Comparison of ENCODE assay signal across 8 cellular contexts in genomic region chr15:88468721-88469120, GRCh38. TPM values are rescaled to one million over a fixed set of nuclear protein-coding genes. Genes with fewer than 3 reads are reported as not detected.
DNase-seq lines count a peak whose midpoint lies in the region; ATAC-seq and TF ChIP-seq lines count a peak whose summit lies in the region.
"Not testable (repeated sequence)": the region's sequence is repeated elsewhere in the genome, so short reads cannot be mapped to it uniquely, and the experiment has no call there.

No MANE protein-coding gene starts in this region.

- not testable (repeated sequence) for H2AFZ ChIP-seq in KMS-11 (ENCODE audit: low read depth); SU-DHL-6 (ENCODE audit: low read depth, low read length, severe bottlenecking)

- H3K27ac ChIP-seq in CD8-positive, alpha-beta memory T cell (ENCODE audit: low read depth, low read length); KMS-11; SU-DHL-6 (ENCODE audit: low read depth, low read length); iPS-18a (ENCODE audit: low read length); thyroid gland: not testable (repeated sequence)

- peaks cover 23% of the 10 kb centered on the region for H3K4me1 ChIP-seq in CD8-positive, alpha-beta memory T cell (ENCODE audit: insufficient read depth, low read length)
- H3K4me1 ChIP-seq in KMS-11 (ENCODE audit: low read depth, poor library complexity, severe bottlenecking) (peaks cover 65% of the 10 kb centered on the region), thyroid gland (peaks cover 19 to 37% of the 10 kb centered on the region in 2 donors)
- not testable (repeated sequence) for H3K4me1 ChIP-seq in iPS-18a (ENCODE audit: control insufficient read depth, low read depth, low read length)

- not testable (repeated sequence) for H4K20me1 ChIP-seq in KMS-11 (ENCODE audit: insufficient read depth); SU-DHL-6 (ENCODE audit: low read depth, low read length)

- H3K4me2 ChIP-seq in KMS-11 (peak overlapping the region; percentile 98), SU-DHL-6 (ENCODE audit: low read depth, low read length, poor library complexity, severe bottlenecking) (peak overlapping the region; percentile 96)

- not testable (repeated sequence) for H3F3A ChIP-seq in SU-DHL-6 (ENCODE audit: insufficient read depth)

- peaks cover 0 to 54% (median 9%) of the 10 kb centered on the region in 3 donors for H3K36me3 Mint-ChIP-seq in CD8-positive, alpha-beta memory T cell
- peaks cover 21% of the 10 kb centered on the region for H3K36me3 Mint-ChIP-seq in activated naive CD4-positive, alpha-beta T cell treated with anti-CD3 and anti-CD28 coated beads for 36 hours (ENCODE audit: low read depth)
- H3K36me3 Mint-ChIP-seq in effector memory CD8-positive, alpha-beta T cell (ENCODE audit: insufficient read depth): peaks cover 36% of the 10 kb centered on the region
- not testable (repeated sequence) for H3K36me3 Mint-ChIP-seq in neural crest cell (ENCODE audit: low read depth)

- not testable (repeated sequence) for H3K9ac ChIP-seq in KMS-11; SU-DHL-6 (ENCODE audit: low read length); iPS-18a (ENCODE audit: low read length)

- not testable (repeated sequence) for H3K9me3 Mint-ChIP-seq in CD8-positive, alpha-beta memory T cell; activated naive CD4-positive, alpha-beta T cell treated with anti-CD3 and anti-CD28 coated beads for 36 hours; effector memory CD8-positive, alpha-beta T cell; neural crest cell

- H3K36me3 ChIP-seq in CD8-positive, alpha-beta memory T cell (ENCODE audit: insufficient read depth, low read length): peaks cover 12% of the 10 kb centered on the region
- not testable (repeated sequence) for H3K36me3 ChIP-seq in KMS-11 (ENCODE audit: insufficient read depth); SU-DHL-6 (ENCODE audit: low read length)
- H3K36me3 ChIP-seq in iPS-18a (ENCODE audit: control insufficient read depth, low read depth, low read length) (peaks cover 22% of the 10 kb centered on the region), thyroid gland (peaks cover 15 to 17% of the 10 kb centered on the region in 2 donors)

- H3K27me3 ChIP-seq in CD8-positive, alpha-beta memory T cell (ENCODE audit: insufficient read depth, low read length, poor library complexity, severe bottlenecking); KMS-11 (ENCODE audit: insufficient read depth, low read depth); SU-DHL-6 (ENCODE audit: low read length); iPS-18a (ENCODE audit: control insufficient read depth, insufficient read depth, low read length); thyroid gland: not testable (repeated sequence)

- TF ChIP-seq CTCF in KMS-11 (conservative IDR thresholded peaks at IDR 0.05; ENCODE audit: low read depth, low read length); SU-DHL-6 (IDR thresholded peaks at IDR 0.05; ENCODE audit: insufficient read depth, low read length, poor library complexity, severe bottlenecking); neural crest cell (conservative IDR thresholded peaks at IDR 0.05); thyroid gland (IDR thresholded peaks at IDR 0.05): not testable (repeated sequence)

- H3K4me1 Mint-ChIP-seq in CD8-positive, alpha-beta memory T cell: peaks cover 28 to 35% (median 30%) of the 10 kb centered on the region in 3 donors
- peaks cover 34% of the 10 kb centered on the region for H3K4me1 Mint-ChIP-seq in activated naive CD4-positive, alpha-beta T cell treated with anti-CD3 and anti-CD28 coated beads for 36 hours (ENCODE audit: low read depth)
- H3K4me1 Mint-ChIP-seq in effector memory CD8-positive, alpha-beta T cell (ENCODE audit: low read depth in 2 of 2): peaks cover 14 to 26% of the 10 kb centered on the region in 2 donors
- peaks cover 20% of the 10 kb centered on the region for H3K4me1 Mint-ChIP-seq in neural crest cell

- not testable (repeated sequence) for ATAC-seq in effector memory CD8-positive, alpha-beta T cell (replicated peaks)

- POLR2A ChIA-PET in CD8-positive, alpha-beta memory T cell (lab: Charles Lee): interaction anchor here (0.7 kb wide), 1 partner anchor 13 kb away, joined by 4 read pairs; no protein-coding TSS in a partner anchor

- peak overlapping the region in 6 of 7 donors; percentile 96 to 100 (median 98) for H3K4me3 Mint-ChIP-seq in CD8-positive, alpha-beta memory T cell
- peak overlapping the region; percentile 91 for H3K4me3 Mint-ChIP-seq in activated naive CD4-positive, alpha-beta T cell treated with anti-CD3 and anti-CD28 coated beads for 36 hours
- peak overlapping the region; percentile 89 to 91 for H3K4me3 Mint-ChIP-seq in effector memory CD8-positive, alpha-beta T cell
- H3K4me3 Mint-ChIP-seq in neural crest cell: peak overlapping the region; percentile 97

- DNase-seq in CD8-positive, alpha-beta memory T cell; activated naive CD4-positive, alpha-beta T cell treated with anti-CD3 and anti-CD28 coated beads for 36 hours; effector memory CD8-positive, alpha-beta T cell; neural crest cell (ENCODE audit: low read depth, low spot score): not testable (repeated sequence)
- DNase-seq in thyroid gland: peak; percentile 53 to 56

- CTCF ChIA-PET in CD8-positive, alpha-beta memory T cell (lab: Charles Lee): not testable (repeated sequence)
- CTCF ChIA-PET in activated naive CD4-positive, alpha-beta T cell treated with anti-CD3 and anti-CD28 coated beads for 36 hours (lab: Charles Lee): interaction anchor here (0.6 to 1.2 kb wide), 4 partner anchors 14 to 423 kb away, joined by 3 to 6 read pairs (median 5); no protein-coding TSS in a partner anchor

- WGBS in thyroid gland, 2 donors: 49 to 73% methylated on average over 10 of the region's 10 CpGs

- H3K9me2 ChIP-seq in SU-DHL-6 (replicated peaks; ENCODE audit: insufficient read depth, low read length): not testable (repeated sequence)

- intact Hi-C loops in activated naive CD4-positive, alpha-beta T cell treated with anti-CD3 and anti-CD28 coated beads for 36 hours (cut with micrococcal nuclease): loop anchor here (5.0 kb wide), 3 partner anchors 211 to 429 kb away; partner anchors contain the start of genes HAPLN3 and NTRK3
- intact Hi-C loops in thyroid gland (cut with DNase I): loop anchor here (5.0 kb wide), 1 partner anchor 149 kb away; no protein-coding TSS in a partner anchor

- H3K27ac Mint-ChIP-seq in CD8-positive, alpha-beta memory T cell; activated naive CD4-positive, alpha-beta T cell treated with anti-CD3 and anti-CD28 coated beads for 36 hours; neural crest cell (ENCODE audit: unreplicated experiment): not testable (repeated sequence)
- H3K27ac Mint-ChIP-seq in effector memory CD8-positive, alpha-beta T cell: peak overlapping the region in 1 of 2 donors; percentile 97

- H3K79me2 ChIP-seq in KMS-11 (ENCODE audit: insufficient read depth, low read depth): peaks cover 45% of the 10 kb centered on the region; the same call in 1 of the 2 replicates
- peaks cover 42% of the 10 kb centered on the region for H3K79me2 ChIP-seq in SU-DHL-6 (ENCODE audit: insufficient read depth, low read length)

- not testable (repeated sequence) for H3K9me3 ChIP-seq in CD8-positive, alpha-beta memory T cell (ENCODE audit: low read length); SU-DHL-6 (ENCODE audit: insufficient read depth, low read length); iPS-18a (ENCODE audit: control insufficient read depth, low read depth, low read length); thyroid gland

- H3K4me3 ChIP-seq in CD8-positive, alpha-beta memory T cell (ENCODE audit: low read length): peak overlapping the region; percentile 88
- not testable (repeated sequence) for H3K4me3 ChIP-seq in KMS-11 (IDR thresholded peaks at IDR 0.05; ENCODE audit: insufficient read depth, low read depth, low read length); thyroid gland (replicated peaks in 1 of 3)
- peak overlapping the region; percentile 84 for H3K4me3 ChIP-seq in SU-DHL-6 (ENCODE audit: insufficient read depth, low read length, poor library complexity, severe bottlenecking)
- peak overlapping the region; percentile 100 for H3K4me3 ChIP-seq in iPS-18a (ENCODE audit: low read length)

- H3K27me3 Mint-ChIP-seq in CD8-positive, alpha-beta memory T cell; activated naive CD4-positive, alpha-beta T cell treated with anti-CD3 and anti-CD28 coated beads for 36 hours (ENCODE audit: low read depth); effector memory CD8-positive, alpha-beta T cell; neural crest cell (ENCODE audit: low read depth): not testable (repeated sequence)

- TF ChIP-seq POLR2A in thyroid gland (IDR thresholded peaks at IDR 0.05): not testable (repeated sequence)

RNA-seq across cellular contexts. Expression of gene MRPS11, which starts 1.2 kb away (rescaled TPM):
- 10 to 100 TPM; 80.1 to 81.0 TPM for total RNA-seq in CD8-positive, alpha-beta memory T cell
- 65.5 TPM for polyA plus RNA-seq in CD8-positive, alpha-beta memory T cell
- total RNA-seq in activated naive CD4-positive, alpha-beta T cell treated with anti-CD3 and anti-CD28 coated beads for 36 hours: 10 to 100 TPM; 50.3 to 57.1 TPM
- total RNA-seq in neural crest cell: 56.1 and 56.3 TPM in 2 replicates
- total RNA-seq in thyroid gland: 10 to 100 TPM; 44.2 to 95.3 (median 65.0) TPM

RNA-seq across cellular contexts. Expression of gene MRPL46, which starts 1.5 kb away (rescaled TPM):
- 10 to 100 TPM; 48.5 to 53.6 TPM for total RNA-seq in CD8-positive, alpha-beta memory T cell
- polyA plus RNA-seq in CD8-positive, alpha-beta memory T cell: 51.2 TPM
- 10 to 100 TPM; 29.1 to 29.2 TPM for total RNA-seq in activated naive CD4-positive, alpha-beta T cell treated with anti-CD3 and anti-CD28 coated beads for 36 hours
- total RNA-seq in neural crest cell: 25.9 and 28.2 TPM in 2 replicates
- 10 to 100 TPM; 17.3 to 30.5 (median 26.0) TPM for total RNA-seq in thyroid gland
